ENCODE assay signal across 1 cellular context in genomic region chr1:11929849-11930248, GRCh38.
TF ChIP-seq lines count a peak whose summit lies in the region.

No MANE protein-coding gene starts in this region.

TF ChIP-seq in HepG2, 621 proteins besides CTCF, POLR2A, EP300 and RAD21 (continued from another document and continues in another):
- no peak for TF ChIP-seq GMEB2 (CRISPR knock-in tag; IDR thresholded peaks at IDR 0.05; ENCODE audit: low read depth)
- TF ChIP-seq ZFP37 (CRISPR knock-in tag; IDR thresholded peaks at IDR 0.05; ENCODE audit: borderline replicate concordance) = 0 out of 2 replicates have a peak, but pooled peaks have one; percentile 31
- TF ChIP-seq ZNF891 (CRISPR knock-in tag; IDR thresholded peaks at IDR 0.05) = no peak
- peak; percentile 52 for TF ChIP-seq FOXP4 (CRISPR knock-in tag; IDR thresholded peaks at IDR 0.05)
- no peak for TF ChIP-seq ZBTB49 (CRISPR knock-in tag; IDR thresholded peaks at IDR 0.05; ENCODE audit: borderline replicate concordance)
- no peak for TF ChIP-seq PCBP2 (optimal IDR thresholded peaks at IDR 0.05; ENCODE audit: low read depth, low read length, poor library complexity, severe bottlenecking)
- no peak for TF ChIP-seq ZNF318 (CRISPR knock-in tag; IDR thresholded peaks at IDR 0.05)
- TF ChIP-seq RBM39 (IDR thresholded peaks at IDR 0.05; ENCODE audit: low read depth, low read length, poor library complexity, severe bottlenecking) = no peak
- TF ChIP-seq ZSCAN9 (CRISPR knock-in tag; IDR thresholded peaks at IDR 0.05; ENCODE audit: borderline replicate concordance) = no peak
- TF ChIP-seq AHDC1 (CRISPR knock-in tag; IDR thresholded peaks at IDR 0.05; ENCODE audit: borderline replicate concordance) = no peak
- TF ChIP-seq REL (CRISPR knock-in tag; conservative IDR thresholded peaks at IDR 0.05) = no peak
- TF ChIP-seq TSC22D2 (CRISPR knock-in tag; IDR thresholded peaks at IDR 0.05; ENCODE audit: borderline replicate concordance) = no peak
- TF ChIP-seq EZH2 (conservative IDR thresholded peaks at IDR 0.05; ENCODE audit: low read depth, low read length) = no peak
- peak; percentile 60; the same call in 1 of the 2 replicates for TF ChIP-seq IKZF5 (CRISPR knock-in tag; IDR thresholded peaks at IDR 0.05)
- peak; percentile 97 for TF ChIP-seq ZMYM3 (CRISPR knock-in tag; IDR thresholded peaks at IDR 0.05)
- TF ChIP-seq ZNF546 (CRISPR knock-in tag; conservative IDR thresholded peaks at IDR 0.05) = no peak
- TF ChIP-seq RNF219 (CRISPR knock-in tag; IDR thresholded peaks at IDR 0.05) = no peak
- no peak for TF ChIP-seq RFXANK (CRISPR knock-in tag; IDR thresholded peaks at IDR 0.05)
- TF ChIP-seq ZBTB44 (CRISPR knock-in tag; IDR thresholded peaks at IDR 0.05) = no peak
- peak; percentile 48; the same call in 1 of the 2 replicates for TF ChIP-seq IRF2 (CRISPR knock-in tag; IDR thresholded peaks at IDR 0.05)
- TF ChIP-seq GATAD2A (CRISPR knock-in tag; IDR thresholded peaks at IDR 0.05) = 0 out of 2 replicates have a peak, but pooled peaks have one; percentile 36
- TF ChIP-seq ZNF567 (CRISPR knock-in tag; IDR thresholded peaks at IDR 0.05; ENCODE audit: borderline replicate concordance) = no peak
- TF ChIP-seq MEIS2 (CRISPR knock-in tag; IDR thresholded peaks at IDR 0.05) = 0 out of 2 replicates have a peak, but pooled peaks have one; percentile 26
- TF ChIP-seq NFYB (CRISPR knock-in tag; IDR thresholded peaks at IDR 0.05) = no peak
